Comparison of ENCODE assay signal across 9 cellular contexts in genomic region chr1:155012760-155013602, GRCh38. TPM values are rescaled to one million over a fixed set of nuclear protein-coding genes. Genes with fewer than 3 reads are reported as not detected.
DNase-seq lines count a peak whose midpoint lies in the region; ATAC-seq, FAIRE-seq and TF ChIP-seq lines count a peak whose summit lies in the region.
"Had no signal": no experiment of that assay in that cellular context is flagged by ENCODE, and none has a peak within 500 bp of the region (broad histone marks: within the 10 kb centered on the region; RNA-seq: fewer than 3 reads in every experiment).

No MANE protein-coding gene starts in this region.

- no peaks in the 10 kb centered on the region for H3K27me3 ChIP-seq in HepG2 (ENCODE audit: control insufficient read depth in 1 of 2, insufficient read depth in 2 of 2, low read length in 2 of 2)

- FAIRE-seq in HepG2 (lab: Jason Lieb, UNC) = no peak

- H3K36me3 ChIP-seq in HepG2 (replicated peaks in 1 of 2; ENCODE audit: control insufficient read depth in 1 of 2, insufficient read depth in 2 of 2, low read length in 2 of 2) = peaks cover 9 to 33% of the 10 kb centered on the region in 2 experiments; a peak in 4 of 5 replicates

- no TSS peak for BruUV-seq in HepG2 (replicated peaks; lab: Mats Ljungman, UMichigan)

- H4K20me1 ChIP-seq in HepG2 (ENCODE audit: insufficient read depth, low read length) = peaks cover 8% of the 10 kb centered on the region; the same call in 1 of the 2 replicates

- TF ChIP-seq RAD21 in HepG2 (CRISPR knock-in tag; IDR thresholded peaks at IDR 0.05) = no peak

- in situ Hi-C loops in HepG2 (cut with HindIII; ENCODE audit: extremely low pct_ligation_motif_present, low pct_unique_long_range_greater_than_20kb) (no loop called here), GM13976 (cut with MboI; ENCODE audit: low sequenced_read_pairs, unreplicated experiment) (no loop called here)

- H2AFZ ChIP-seq in HepG2 (ENCODE audit: low read length) = no peak overlapping the region

- H3K9me3 ChIP-seq in HepG2 (ENCODE audit: low read length) = no peaks in the 10 kb centered on the region

- H3K27ac Mint-ChIP-seq in activated naive CD8-positive, alpha-beta T cell = peak overlapping the region; percentile 35
- no peak overlapping the region for H3K27ac Mint-ChIP-seq in activated naive CD8-positive, alpha-beta T cell treated with anti-CD3 and anti-CD28 coated beads, Interleukin-2, amount 50 U/mL, for 24 hours
- H3K27ac Mint-ChIP-seq in activated T-helper 17 cell treated with anti-CD3 and anti-CD28 coated beads, Interleukin-2, amount 50 U/mL, for 72 hours = peak overlapping the region; percentile 69

- peak overlapping the region; percentile 40 for H3K27ac ChIP-seq in HepG2 (ENCODE audit: extremely low read length, insufficient read depth, low read length)
- peak overlapping the region; percentile 42 for H3K27ac ChIP-seq in temporal lobe (ENCODE audit: low read depth, low read length)

- TF ChIP-seq CTCF in HepG2 (CRISPR knock-in tag; IDR thresholded peaks at IDR 0.05) (no peak), GM13976 (IDR thresholded peaks at IDR 0.05; ENCODE audit: borderline replicate concordance, control extremely low read depth, extremely low read depth, insufficient read depth, missing control alignments) (no peak)

- no peaks in the 10 kb centered on the region for H3K9me3 Mint-ChIP-seq in activated naive CD8-positive, alpha-beta T cell (ENCODE audit: low read depth)
- H3K9me3 Mint-ChIP-seq in activated naive CD8-positive, alpha-beta T cell treated with anti-CD3 and anti-CD28 coated beads, Interleukin-2, amount 50 U/mL, for 24 hours = no peaks in the 10 kb centered on the region
- H3K9me3 Mint-ChIP-seq in activated T-helper 17 cell treated with anti-CD3 and anti-CD28 coated beads, Interleukin-2, amount 50 U/mL, for 72 hours = no peaks in the 10 kb centered on the region

- POLR2A ChIA-PET in HepG2 (lab: Yijun Ruan, JAX) = interaction anchor here (2.1 to 8.2 kb wide), 2 partner anchors 11 to 40 kb away, joined by 9 to 90 read pairs; partner anchors contain the start of gene ZBTB7B

- TF ChIP-seq EP300 in HepG2 (IDR thresholded peaks at IDR 0.05; ENCODE audit: low read depth in 2 of 2, low read length in 2 of 2) (no peak), HepG2 (CRISPR knock-in tag; IDR thresholded peaks at IDR 0.05; ENCODE audit: borderline replicate concordance) (no peak)

- no peak for DNase-seq in activated naive CD8-positive, alpha-beta T cell treated with anti-CD3 and anti-CD28 coated beads, Interleukin-2, amount 50 U/mL, for 24 hours
- no peak for DNase-seq in HepG2 (ENCODE audit: low spot score)
- no peak for DNase-seq in inferior parietal cortex (ENCODE audit: extremely low spot score)
- DNase-seq in GM13976 (ENCODE audit: low spot score) = no peak
- DNase-seq in kidney glomerular epithelial cell (lab: John Stamatoyannopoulos, UW) = no peak
- DNase-seq: NCI-H446 treated with DMSO at 0.1 percent for 48 hours had no signal

- TF ChIP-seq POLR2A in HepG2 (IDR thresholded peaks at IDR 0.05; ENCODE audit: insufficient read depth in 1 of 2, low read depth in 2 of 2, low read length in 2 of 2) = no peak

- no peak for ATAC-seq in activated naive CD8-positive, alpha-beta T cell treated with anti-CD3 and anti-CD28 coated beads, Interleukin-2, amount 50 U/mL, for 24 hours
- no peak for ATAC-seq in activated T-helper 17 cell treated with anti-CD3 and anti-CD28 coated beads, Interleukin-2, amount 50 U/mL, for 72 hours (replicated peaks)
- ATAC-seq in HepG2 = no peak

- H3K4me1 ChIP-seq in HepG2 (ENCODE audit: insufficient read depth, low read length) = peaks cover 67% of the 10 kb centered on the region

- H3K4me3 Mint-ChIP-seq in activated naive CD8-positive, alpha-beta T cell = peak overlapping the region; percentile 49
- no peak overlapping the region for H3K4me3 Mint-ChIP-seq in activated naive CD8-positive, alpha-beta T cell treated with anti-CD3 and anti-CD28 coated beads, Interleukin-2, amount 50 U/mL, for 24 hours
- H3K4me3 Mint-ChIP-seq in activated T-helper 17 cell treated with anti-CD3 and anti-CD28 coated beads, Interleukin-2, amount 50 U/mL, for 72 hours = peak overlapping the region; percentile 91

- H3K4me1 Mint-ChIP-seq in activated naive CD8-positive, alpha-beta T cell (ENCODE audit: low read depth) = peaks cover 69% of the 10 kb centered on the region
- H3K4me1 Mint-ChIP-seq in activated naive CD8-positive, alpha-beta T cell treated with anti-CD3 and anti-CD28 coated beads, Interleukin-2, amount 50 U/mL, for 24 hours = peaks cover 71% of the 10 kb centered on the region
- H3K4me1 Mint-ChIP-seq in activated T-helper 17 cell treated with anti-CD3 and anti-CD28 coated beads, Interleukin-2, amount 50 U/mL, for 72 hours = peaks cover 34% of the 10 kb centered on the region

- CTCF ChIA-PET in HepG2 (lab: Yijun Ruan, JAX; ENCODE audit: low intra/inter-chr PET ratio, low total read pairs) = no interaction called here

- no peaks in the 10 kb centered on the region for H3K36me3 Mint-ChIP-seq in activated naive CD8-positive, alpha-beta T cell
- H3K36me3 Mint-ChIP-seq in activated naive CD8-positive, alpha-beta T cell treated with anti-CD3 and anti-CD28 coated beads, Interleukin-2, amount 50 U/mL, for 24 hours (ENCODE audit: low read depth) = no peaks in the 10 kb centered on the region
- H3K36me3 Mint-ChIP-seq in activated T-helper 17 cell treated with anti-CD3 and anti-CD28 coated beads, Interleukin-2, amount 50 U/mL, for 72 hours (ENCODE audit: low read depth) = peaks cover 95% of the 10 kb centered on the region

- no peak overlapping the region for H3K9ac ChIP-seq in HepG2 (ENCODE audit: insufficient read depth, low read depth, low read length)

- WGBS in HepG2 (ENCODE audit: low lambda C conversion rate) = 38% methylated on average over 1 of the region's 3 CpGs

- H3K4me2 ChIP-seq in HepG2 (ENCODE audit: low read depth, low read length) = no peak overlapping the region

- H3K27me3 Mint-ChIP-seq in activated naive CD8-positive, alpha-beta T cell = no peaks in the 10 kb centered on the region
- H3K27me3 Mint-ChIP-seq in activated naive CD8-positive, alpha-beta T cell treated with anti-CD3 and anti-CD28 coated beads, Interleukin-2, amount 50 U/mL, for 24 hours = no peaks in the 10 kb centered on the region
- no peaks in the 10 kb centered on the region for H3K27me3 Mint-ChIP-seq in activated T-helper 17 cell treated with anti-CD3 and anti-CD28 coated beads, Interleukin-2, amount 50 U/mL, for 72 hours

- intact Hi-C loops in HepG2 (cut with micrococcal nuclease; ENCODE audit: unreplicated experiment) = no loop called here

- H3K4me3 ChIP-seq in HepG2 (replicated peaks in 1 of 3; ENCODE audit: insufficient read depth in 1 of 3, low read depth in 2 of 3, low read length in 3 of 3) = no peak overlapping the region

- H3K79me2 ChIP-seq in HepG2 (ENCODE audit: insufficient read depth, low read length) = peaks cover 12% of the 10 kb centered on the region

RNA-seq across cellular contexts. Expression of gene ZBTB7B, which starts 10.4 kb away (rescaled TPM):
- 100 to 1,000 TPM in 1 of 2 donors, 10 to 100 TPM in 1; 94.5 to 140 TPM for total RNA-seq in activated T-helper 17 cell treated with anti-CD3 and anti-CD28 coated beads, Interleukin-2, amount 50 U/mL, for 72 hours
- total RNA-seq in HepG2 (2016; rRNA removed; fragmentation: Illumina TruSeq; extraction: Trizol) = 10.1 and 15.5 TPM in 2 replicates
- total RNA-seq in HepG2 (2016; cell fraction: cytosol; rRNA removed; fragmentation: Illumina TruSeq; extraction: Trizol; ENCODE audit: low read depth) = 2.1 and 2.9 TPM in 2 replicates
- 9.4 and 15.2 TPM in 2 replicates for total RNA-seq in HepG2 (2016; cell fraction: insoluble cytoplasmic fraction; rRNA removed; fragmentation: Illumina TruSeq; extraction: Trizol)
- total RNA-seq in HepG2 (2016; cell fraction: membrane; rRNA removed; fragmentation: Illumina TruSeq; extraction: Trizol) = 7.3 and 8.2 TPM in 2 replicates
- 12.6 TPM in 2 replicates for total RNA-seq in HepG2 (2016; cell fraction: nucleus; rRNA removed; fragmentation: Illumina TruSeq; extraction: Trizol)
- polyA plus RNA-seq in HepG2 (2011; rRNA removed) = 17.5 and 22.3 TPM in 2 replicates
- polyA plus RNA-seq in HepG2 (2011; cell fraction: cytosol; rRNA removed) = 15.0 and 19.2 TPM in 2 replicates
- polyA plus RNA-seq in HepG2 (2011; cell fraction: nucleus; rRNA removed) = 45.5 and 50.7 TPM in 2 replicates
- 9.8 and 10.8 TPM in 2 replicates for polyA plus RNA-seq in HepG2 (2012)
- polyA plus RNA-seq in HepG2 (2016; cell fraction: cytosol; fragmentation: Illumina TruSeq; extraction: Trizol; ENCODE audit: low read depth) = 1.1 and 1.7 TPM in 2 replicates
- 10.5 and 12.2 TPM in 2 replicates for polyA plus RNA-seq in HepG2 (2016; cell fraction: insoluble cytoplasmic fraction; fragmentation: Illumina TruSeq; extraction: Trizol; ENCODE audit: low read depth)
- 4.4 and 5.4 TPM in 2 replicates for polyA plus RNA-seq in HepG2 (2016; cell fraction: membrane; fragmentation: Illumina TruSeq; extraction: Trizol; ENCODE audit: low read depth)
- 31.6 and 39.9 TPM in 2 replicates for polyA plus RNA-seq in HepG2 (2016; cell fraction: nucleus; fragmentation: Illumina TruSeq; extraction: Trizol; ENCODE audit: insufficient read depth, low read depth)
- polyA minus RNA-seq in HepG2 (2011; rRNA and poly(A)+ RNA removed; ENCODE audit: low replicate concordance) = 32.5 and 45.9 TPM in 2 replicates
- 9.9 and 13.2 TPM in 2 replicates for polyA minus RNA-seq in HepG2 (2011; cell fraction: cytosol; rRNA and poly(A)+ RNA removed)
- polyA minus RNA-seq in HepG2 (2011; cell fraction: nucleus; rRNA and poly(A)+ RNA removed) = 10.3 and 13.3 TPM in 2 replicates
- 1.5 TPM for total RNA-seq in temporal lobe

RNA-seq across cellular contexts. Expression of gene LENEP, which starts 19.6 kb away (rescaled TPM):
- total RNA-seq in activated T-helper 17 cell treated with anti-CD3 and anti-CD28 coated beads, Interleukin-2, amount 50 U/mL, for 72 hours = under 1 TPM; 0.77 to 0.97 TPM
- total RNA-seq in HepG2 (2016; rRNA removed; fragmentation: Illumina TruSeq; extraction: Trizol) (0.29 TPM in 1 of 2 replicates, not detected in the other), temporal lobe (not detected)
- total RNA-seq in HepG2 (2016; cell fraction: cytosol; rRNA removed; fragmentation: Illumina TruSeq; extraction: Trizol; ENCODE audit: low read depth) = not detected in 2 replicates
- 0.32 TPM in 1 of 2 replicates, not detected in the other for total RNA-seq in HepG2 (2016; cell fraction: insoluble cytoplasmic fraction; rRNA removed; fragmentation: Illumina TruSeq; extraction: Trizol)
- not detected in 2 replicates for total RNA-seq in HepG2 (2016; cell fraction: membrane; rRNA removed; fragmentation: Illumina TruSeq; extraction: Trizol)
- total RNA-seq in HepG2 (2016; cell fraction: nucleus; rRNA removed; fragmentation: Illumina TruSeq; extraction: Trizol) = 1.1 and 1.3 TPM in 2 replicates
- polyA plus RNA-seq in HepG2 (2011; rRNA removed) = not detected in 2 replicates
- polyA plus RNA-seq in HepG2 (2011; cell fraction: cytosol; rRNA removed) = not detected in 2 replicates
- 0.29 and 0.40 TPM in 2 replicates for polyA plus RNA-seq in HepG2 (2011; cell fraction: nucleus; rRNA removed)
- not detected in 2 replicates for polyA plus RNA-seq in HepG2 (2012)
- polyA plus RNA-seq in HepG2 (2016; cell fraction: cytosol; fragmentation: Illumina TruSeq; extraction: Trizol; ENCODE audit: low read depth) = not detected in 2 replicates
- not detected in 2 replicates for polyA plus RNA-seq in HepG2 (2016; cell fraction: insoluble cytoplasmic fraction; fragmentation: Illumina TruSeq; extraction: Trizol; ENCODE audit: low read depth)
- not detected in 2 replicates for polyA plus RNA-seq in HepG2 (2016; cell fraction: membrane; fragmentation: Illumina TruSeq; extraction: Trizol; ENCODE audit: low read depth)
- not detected in 2 replicates for polyA plus RNA-seq in HepG2 (2016; cell fraction: nucleus; fragmentation: Illumina TruSeq; extraction: Trizol; ENCODE audit: insufficient read depth, low read depth)
- 1.3 and 7.6 TPM in 2 replicates for polyA minus RNA-seq in HepG2 (2011; rRNA and poly(A)+ RNA removed; ENCODE audit: low replicate concordance)
- polyA minus RNA-seq in HepG2 (2011; cell fraction: cytosol; rRNA and poly(A)+ RNA removed) = not detected in 2 replicates
- 1.6 TPM in 1 of 2 replicates, not detected in the other for polyA minus RNA-seq in HepG2 (2011; cell fraction: nucleus; rRNA and poly(A)+ RNA removed)

RNA-seq across cellular contexts. Expression of gene DCST2, which starts 20.6 kb away (rescaled TPM):
- total RNA-seq in activated T-helper 17 cell treated with anti-CD3 and anti-CD28 coated beads, Interleukin-2, amount 50 U/mL, for 72 hours = 1 to 10 TPM in 1 of 2 donors, under 1 TPM in 1; 0.67 to 2.2 TPM
- total RNA-seq in HepG2 (2016; rRNA removed; fragmentation: Illumina TruSeq; extraction: Trizol) (not detected in 2 replicates), temporal lobe (not detected)
- total RNA-seq in HepG2 (2016; cell fraction: cytosol; rRNA removed; fragmentation: Illumina TruSeq; extraction: Trizol; ENCODE audit: low read depth) = not detected in 2 replicates
- total RNA-seq in HepG2 (2016; cell fraction: insoluble cytoplasmic fraction; rRNA removed; fragmentation: Illumina TruSeq; extraction: Trizol) = not detected in 2 replicates
- not detected in 2 replicates for total RNA-seq in HepG2 (2016; cell fraction: membrane; rRNA removed; fragmentation: Illumina TruSeq; extraction: Trizol)
- not detected in 2 replicates for total RNA-seq in HepG2 (2016; cell fraction: nucleus; rRNA removed; fragmentation: Illumina TruSeq; extraction: Trizol)
- polyA plus RNA-seq in HepG2 (2011; rRNA removed) = 0.74 and 0.80 TPM in 2 replicates
- polyA plus RNA-seq in HepG2 (2011; cell fraction: cytosol; rRNA removed) = 0.17 and 0.19 TPM in 2 replicates
- polyA plus RNA-seq in HepG2 (2011; cell fraction: nucleus; rRNA removed) = 7.8 and 11.4 TPM in 2 replicates
- 0.35 and 1.6 TPM in 2 replicates for polyA plus RNA-seq in HepG2 (2012)
- polyA plus RNA-seq in HepG2 (2016; cell fraction: cytosol; fragmentation: Illumina TruSeq; extraction: Trizol; ENCODE audit: low read depth) = 0.29 TPM in 1 of 2 replicates, not detected in the other
- not detected in 2 replicates for polyA plus RNA-seq in HepG2 (2016; cell fraction: insoluble cytoplasmic fraction; fragmentation: Illumina TruSeq; extraction: Trizol; ENCODE audit: low read depth)
- not detected in 2 replicates for polyA plus RNA-seq in HepG2 (2016; cell fraction: membrane; fragmentation: Illumina TruSeq; extraction: Trizol; ENCODE audit: low read depth)
- 0.29 TPM in 1 of 2 replicates, not detected in the other for polyA plus RNA-seq in HepG2 (2016; cell fraction: nucleus; fragmentation: Illumina TruSeq; extraction: Trizol; ENCODE audit: insufficient read depth, low read depth)
- 0.08 and 2.6 TPM in 2 replicates for polyA minus RNA-seq in HepG2 (2011; rRNA and poly(A)+ RNA removed; ENCODE audit: low replicate concordance)
- not detected in 2 replicates for polyA minus RNA-seq in HepG2 (2011; cell fraction: cytosol; rRNA and poly(A)+ RNA removed)
- 0.37 TPM in 1 of 2 replicates, not detected in the other for polyA minus RNA-seq in HepG2 (2011; cell fraction: nucleus; rRNA and poly(A)+ RNA removed)

RNA-seq across cellular contexts. Expression of gene DCST1, which starts 20.6 kb away (rescaled TPM):
- not detected for total RNA-seq in activated T-helper 17 cell treated with anti-CD3 and anti-CD28 coated beads, Interleukin-2, amount 50 U/mL, for 72 hours
- not detected in 2 replicates for total RNA-seq in HepG2 (2016; rRNA removed; fragmentation: Illumina TruSeq; extraction: Trizol)
- total RNA-seq in HepG2 (2016; cell fraction: cytosol; rRNA removed; fragmentation: Illumina TruSeq; extraction: Trizol; ENCODE audit: low read depth) = not detected in 2 replicates
- not detected in 2 replicates for total RNA-seq in HepG2 (2016; cell fraction: insoluble cytoplasmic fraction; rRNA removed; fragmentation: Illumina TruSeq; extraction: Trizol)
- total RNA-seq in HepG2 (2016; cell fraction: membrane; rRNA removed; fragmentation: Illumina TruSeq; extraction: Trizol) = not detected in 2 replicates
- not detected in 2 replicates for total RNA-seq in HepG2 (2016; cell fraction: nucleus; rRNA removed; fragmentation: Illumina TruSeq; extraction: Trizol)
- 0.04 TPM in 1 of 2 replicates, not detected in the other for polyA plus RNA-seq in HepG2 (2011; rRNA removed)
- not detected in 2 replicates for polyA plus RNA-seq in HepG2 (2011; cell fraction: cytosol; rRNA removed)
- polyA plus RNA-seq in HepG2 (2011; cell fraction: nucleus; rRNA removed) = 0.19 and 0.24 TPM in 2 replicates
- polyA plus RNA-seq in HepG2 (2012) = not detected in 2 replicates
- polyA plus RNA-seq in HepG2 (2016; cell fraction: cytosol; fragmentation: Illumina TruSeq; extraction: Trizol; ENCODE audit: low read depth) = not detected in 2 replicates
- polyA plus RNA-seq in HepG2 (2016; cell fraction: insoluble cytoplasmic fraction; fragmentation: Illumina TruSeq; extraction: Trizol; ENCODE audit: low read depth) = not detected in 2 replicates
- not detected in 2 replicates for polyA plus RNA-seq in HepG2 (2016; cell fraction: membrane; fragmentation: Illumina TruSeq; extraction: Trizol; ENCODE audit: low read depth)
- not detected in 2 replicates for polyA plus RNA-seq in HepG2 (2016; cell fraction: nucleus; fragmentation: Illumina TruSeq; extraction: Trizol; ENCODE audit: insufficient read depth, low read depth)
- polyA minus RNA-seq in HepG2 (2011; rRNA and poly(A)+ RNA removed; ENCODE audit: low replicate concordance) = not detected in 2 replicates
- not detected in 2 replicates for polyA minus RNA-seq in HepG2 (2011; cell fraction: cytosol; rRNA and poly(A)+ RNA removed)
- not detected in 2 replicates for polyA minus RNA-seq in HepG2 (2011; cell fraction: nucleus; rRNA and poly(A)+ RNA removed)
- total RNA-seq in temporal lobe = 0.25 TPM

RNA-seq across cellular contexts. Expression of gene FLAD1, which starts 29.8 kb away (rescaled TPM):
- total RNA-seq in activated T-helper 17 cell treated with anti-CD3 and anti-CD28 coated beads, Interleukin-2, amount 50 U/mL, for 72 hours = 10 to 100 TPM; 34.6 to 68.3 TPM
- 32.8 and 32.9 TPM in 2 replicates for total RNA-seq in HepG2 (2016; rRNA removed; fragmentation: Illumina TruSeq; extraction: Trizol)
- 21.5 and 22.7 TPM in 2 replicates for total RNA-seq in HepG2 (2016; cell fraction: cytosol; rRNA removed; fragmentation: Illumina TruSeq; extraction: Trizol; ENCODE audit: low read depth)
- 29.0 and 37.1 TPM in 2 replicates for total RNA-seq in HepG2 (2016; cell fraction: insoluble cytoplasmic fraction; rRNA removed; fragmentation: Illumina TruSeq; extraction: Trizol)
- total RNA-seq in HepG2 (2016; cell fraction: membrane; rRNA removed; fragmentation: Illumina TruSeq; extraction: Trizol) = 23.4 and 27.9 TPM in 2 replicates
- total RNA-seq in HepG2 (2016; cell fraction: nucleus; rRNA removed; fragmentation: Illumina TruSeq; extraction: Trizol) = 37.9 and 38.9 TPM in 2 replicates
- 25.9 and 30.3 TPM in 2 replicates for polyA plus RNA-seq in HepG2 (2011; rRNA removed)
- polyA plus RNA-seq in HepG2 (2011; cell fraction: cytosol; rRNA removed) = 16.4 and 22.8 TPM in 2 replicates
- 84.3 and 94.4 TPM in 2 replicates for polyA plus RNA-seq in HepG2 (2011; cell fraction: nucleus; rRNA removed)
- 15.3 and 18.2 TPM in 2 replicates for polyA plus RNA-seq in HepG2 (2012)
- 17.3 and 18.3 TPM in 2 replicates for polyA plus RNA-seq in HepG2 (2016; cell fraction: cytosol; fragmentation: Illumina TruSeq; extraction: Trizol; ENCODE audit: low read depth)
- polyA plus RNA-seq in HepG2 (2016; cell fraction: insoluble cytoplasmic fraction; fragmentation: Illumina TruSeq; extraction: Trizol; ENCODE audit: low read depth) = 28.5 and 31.1 TPM in 2 replicates
- 17.7 and 19.3 TPM in 2 replicates for polyA plus RNA-seq in HepG2 (2016; cell fraction: membrane; fragmentation: Illumina TruSeq; extraction: Trizol; ENCODE audit: low read depth)
- 64.3 and 72.6 TPM in 2 replicates for polyA plus RNA-seq in HepG2 (2016; cell fraction: nucleus; fragmentation: Illumina TruSeq; extraction: Trizol; ENCODE audit: insufficient read depth, low read depth)
- polyA minus RNA-seq in HepG2 (2011; rRNA and poly(A)+ RNA removed; ENCODE audit: low replicate concordance) = 34.0 and 163 TPM in 2 replicates
- polyA minus RNA-seq in HepG2 (2011; cell fraction: cytosol; rRNA and poly(A)+ RNA removed) = 7.6 and 9.5 TPM in 2 replicates
- polyA minus RNA-seq in HepG2 (2011; cell fraction: nucleus; rRNA and poly(A)+ RNA removed) = 15.7 and 16.8 TPM in 2 replicates
- total RNA-seq in temporal lobe = 9.8 TPM
